ENCODE assay signal across 18 cellular contexts in the genomic region with DNA sequence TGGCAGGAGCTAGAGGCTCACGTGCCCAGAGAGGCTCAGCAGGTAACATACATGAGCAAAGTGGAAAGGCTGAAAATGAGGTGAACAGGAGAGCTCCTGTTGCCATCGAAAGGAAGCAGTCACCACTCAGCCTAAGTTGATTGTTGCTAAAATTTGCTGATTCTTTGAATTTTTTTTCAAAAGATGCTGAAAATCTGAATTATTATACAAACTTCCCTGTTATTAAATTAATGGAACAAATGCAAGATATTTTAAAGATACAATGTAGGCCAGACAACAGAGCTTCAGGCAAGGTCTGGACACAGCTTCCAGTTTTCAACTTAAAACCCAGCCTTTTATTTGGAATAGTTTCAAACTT.
A peak's percentile ranks its signal among the peaks of the same experiment; 100 is the strongest.
DNase-seq lines count a peak whose midpoint lies in the region; ATAC-seq, FAIRE-seq and TF ChIP-seq lines count a peak whose summit lies in the region.
"Had no signal": no experiment of that assay in that cellular context is flagged by ENCODE, and none has a peak within 500 bp of the region (broad histone marks: within the 10 kb centered on the region; RNA-seq: fewer than 3 reads in every experiment).

No MANE protein-coding gene starts in this region.

- no peak for FAIRE-seq in astrocyte (lab: Jason Lieb, UNC)
- FAIRE-seq: GM12891, H1 had no signal

- H4K20me1 ChIP-seq in H9 (ENCODE audit: control insufficient read depth, insufficient read depth, insufficient read length) (no peaks in the 10 kb centered on the region), astrocyte (ENCODE audit: insufficient read depth, low read length) (peaks cover 50% of the 10 kb centered on the region)
- H4K20me1 ChIP-seq: BLaER1 had no signal

- H3K79me2 ChIP-seq in H9 (ENCODE audit: insufficient read depth, low read length) (no peaks in the 10 kb centered on the region), astrocyte (ENCODE audit: insufficient read depth, low read length) (peaks cover 23% of the 10 kb centered on the region)

- peaks cover 3% of the 10 kb centered on the region for H3K4me1 ChIP-seq in H9 (ENCODE audit: insufficient read depth, low read length)
- H3K4me1 ChIP-seq in astrocyte (ENCODE audit: insufficient read depth, low read length), result no peaks in the 10 kb centered on the region
- H3K4me1 ChIP-seq: BLaER1 had no signal

- no peak overlapping the region for H3K23ac ChIP-seq in H9 (ENCODE audit: insufficient read length, low read depth, low read length)

- H3K9ac ChIP-seq in H9 (ENCODE audit: extremely low read depth, insufficient read length, low read length), result no peak overlapping the region
- no peak overlapping the region for H3K9ac ChIP-seq in astrocyte (ENCODE audit: low read length)
- H3K9ac ChIP-seq: BLaER1 had no signal

- no peak overlapping the region for H2BK20ac ChIP-seq in H9 (ENCODE audit: low read depth, low read length, poor library complexity, severe bottlenecking)

- H3K4me3 ChIP-seq in astrocyte (ENCODE audit: insufficient read depth, low read depth, low read length), result no peak overlapping the region
- H3K4me3 ChIP-seq: BLaER1 had no signal

- H3K4me2 ChIP-seq in H9 (ENCODE audit: insufficient read depth, insufficient read length, low read length) (no peak overlapping the region), astrocyte (ENCODE audit: low read length) (no peak overlapping the region)
- H3K4me2 ChIP-seq: BLaER1 had no signal

- no peak overlapping the region for H2BK15ac ChIP-seq in H9 (ENCODE audit: low read depth, low read length)

- POLR2A ChIA-PET in activated CD4-positive, alpha-beta memory T cell treated with anti-CD3 and anti-CD28 coated beads for 36 hours (lab: Charles Lee), result no interaction called here

- H3K36me3 Mint-ChIP-seq in H9 (ENCODE audit: insufficient read depth in 1 of 3, low read depth in 3 of 3) (peaks cover 27 to 38% (median 37%) of the 10 kb centered on the region in 3 experiments; a peak in 6 of 7 replicates), astrocyte (ENCODE audit: low read depth, unreplicated experiment) (peaks cover 44% of the 10 kb centered on the region), nephron progenitor cell (ENCODE audit: low read depth) (peaks cover 80% of the 10 kb centered on the region)
- H3K36me3 Mint-ChIP-seq in activated CD4-positive, alpha-beta memory T cell treated with anti-CD3 and anti-CD28 coated beads for 36 hours, result peaks cover 19% of the 10 kb centered on the region

- H3K23me2 ChIP-seq in H9 (ENCODE audit: insufficient read length, low read depth, low read length, poor library complexity, severe bottlenecking), result no peaks in the 10 kb centered on the region

- H3K18ac ChIP-seq in H9 (ENCODE audit: insufficient read length, low read depth, low read length), result no peak overlapping the region

- TF ChIP-seq CTCF in H9 (conservative IDR thresholded peaks at IDR 0.05) (no peak), astrocyte (IDR thresholded peaks at IDR 0.05; ENCODE audit: insufficient read depth, low read depth, low read length) (no peak), nephron progenitor cell (IDR thresholded peaks at IDR 0.05) (no peak)

- H2AFZ ChIP-seq in H9 (ENCODE audit: low read length) (no peak overlapping the region), astrocyte (ENCODE audit: low read depth, low read length) (no peak overlapping the region)

- H4K91ac ChIP-seq in H9 (ENCODE audit: insufficient read length, low read depth, low read length), result no peak overlapping the region

- peaks cover 3% of the 10 kb centered on the region for H3K79me1 ChIP-seq in H9 (ENCODE audit: insufficient read depth, low read depth, low read length, poor library complexity, severe bottlenecking)

- H3K14ac ChIP-seq in H9 (ENCODE audit: insufficient read depth, low read length), result no peak overlapping the region

- H2BK12ac ChIP-seq in H9 (ENCODE audit: insufficient read length, low read depth, low read length), result no peak overlapping the region

- no peak overlapping the region for H3K4ac ChIP-seq in H9 (ENCODE audit: low read depth, low read length)

- peaks cover 65% of the 10 kb centered on the region for H3K36me3 ChIP-seq in astrocyte (ENCODE audit: insufficient read depth, low read length)

- H3K27ac ChIP-seq in H9 (ENCODE audit: insufficient read length, low read depth, low read length), result no peak overlapping the region
- H3K27ac ChIP-seq in astrocyte (ENCODE audit: low read depth, low read length), result no peak overlapping the region
- H3K27ac ChIP-seq: BLaER1, HL-60 had no signal

- peak overlapping the region in 2 of 3 experiments; percentile 0 to 15; a peak in 2 of 7 replicates for H3K27ac Mint-ChIP-seq in H9
- peak overlapping the region; percentile 27 for H3K27ac Mint-ChIP-seq in astrocyte (ENCODE audit: unreplicated experiment)
- peak overlapping the region; percentile 44 for H3K27ac Mint-ChIP-seq in nephron progenitor cell
- H3K27ac Mint-ChIP-seq in activated CD4-positive, alpha-beta memory T cell treated with anti-CD3 and anti-CD28 coated beads for 36 hours, result no peak overlapping the region
- H3K27ac Mint-ChIP-seq: CD4-positive, alpha-beta T cell had no signal

- no peak overlapping the region for H3K4me3 Mint-ChIP-seq in H9
- no peak overlapping the region for H3K4me3 Mint-ChIP-seq in astrocyte (ENCODE audit: unreplicated experiment)
- no peak overlapping the region for H3K4me3 Mint-ChIP-seq in nephron progenitor cell
- H3K4me3 Mint-ChIP-seq in activated CD4-positive, alpha-beta memory T cell treated with anti-CD3 and anti-CD28 coated beads for 36 hours, result no peak overlapping the region
- H3K4me3 Mint-ChIP-seq: CD4-positive, alpha-beta T cell; HFFc6 had no signal

- H3K4me1 Mint-ChIP-seq in H9 (peaks cover 8 to 16% of the 10 kb centered on the region in 2 experiments), astrocyte (ENCODE audit: low read depth, unreplicated experiment) (peaks cover 16% of the 10 kb centered on the region), nephron progenitor cell (peaks cover 18% of the 10 kb centered on the region)
- no peaks in the 10 kb centered on the region for H3K4me1 Mint-ChIP-seq in activated CD4-positive, alpha-beta memory T cell treated with anti-CD3 and anti-CD28 coated beads for 36 hours (ENCODE audit: low read depth)

- no peak overlapping the region for H3T11ph ChIP-seq in H9 (ENCODE audit: low read length)

- H2AK5ac ChIP-seq in H9 (ENCODE audit: insufficient read length, low read length), result no peak overlapping the region

- no peak overlapping the region for H3K56ac ChIP-seq in H9 (ENCODE audit: insufficient read length, low read depth, low read length)

- no peak overlapping the region for H2BK5ac ChIP-seq in H9 (ENCODE audit: insufficient read length, low read length)

- DNase-seq in H9 (no peak), astrocyte (ENCODE audit: low read depth) (no peak), nephron progenitor cell (no peak), C1 segment of cervical spinal cord (lab: John Stamatoyannopoulos, UW) (no peak)
- DNase-seq in activated CD4-positive, alpha-beta memory T cell treated with anti-CD3 and anti-CD28 coated beads for 36 hours, result no peak
- DNase-seq: AML-193; Calu3; CD4-positive, alpha-beta T cell; DMS 273 treated with DMSO at 0.1 percent for 48 hours; DMS79; HCEC 1CT; HFFc6; KG1 had no signal

- CTCF ChIA-PET in activated CD4-positive, alpha-beta memory T cell treated with anti-CD3 and anti-CD28 coated beads for 36 hours (lab: Charles Lee), result no interaction called here

- WGBS in H9 (ENCODE audit: extremely low coverage, insufficient read length, low lambda C conversion rate), result no CpG with 5 or more reads among the region's 2 CpGs

- H3K9me3 Mint-ChIP-seq in H9 (no peaks in the 10 kb centered on the region), astrocyte (ENCODE audit: unreplicated experiment) (no peaks in the 10 kb centered on the region), nephron progenitor cell (no peaks in the 10 kb centered on the region)
- no peaks in the 10 kb centered on the region for H3K9me3 Mint-ChIP-seq in activated CD4-positive, alpha-beta memory T cell treated with anti-CD3 and anti-CD28 coated beads for 36 hours
- H3K9me3 Mint-ChIP-seq: CD4-positive, alpha-beta T cell; HFFc6 had no signal

- ATAC-seq in GM19452 (IDR thresholded peaks at IDR 0.05; ENCODE audit: unreplicated experiment), result no peak

- H3K27me3 Mint-ChIP-seq in H9 (ENCODE audit: low read depth), result no peaks in the 10 kb centered on the region
- H3K27me3 Mint-ChIP-seq in astrocyte (ENCODE audit: low read depth, unreplicated experiment), result no peaks in the 10 kb centered on the region
- H3K27me3 Mint-ChIP-seq in nephron progenitor cell (ENCODE audit: low read depth, poor library complexity), result no peaks in the 10 kb centered on the region
- no peaks in the 10 kb centered on the region for H3K27me3 Mint-ChIP-seq in activated CD4-positive, alpha-beta memory T cell treated with anti-CD3 and anti-CD28 coated beads for 36 hours
- H3K27me3 Mint-ChIP-seq: CD4-positive, alpha-beta T cell had no signal

- intact Hi-C loops in activated CD4-positive, alpha-beta memory T cell treated with anti-CD3 and anti-CD28 coated beads for 36 hours (cut with micrococcal nuclease), result no loop called here

- no peaks in the 10 kb centered on the region for H3K27me3 ChIP-seq in H9 (ENCODE audit: insufficient read depth, low read length)
- no peaks in the 10 kb centered on the region for H3K27me3 ChIP-seq in astrocyte (ENCODE audit: insufficient read depth, low read length)
- H3K27me3 ChIP-seq: BLaER1 had no signal

- H3K9me3 ChIP-seq in H9 (ENCODE audit: control insufficient read depth, low read depth, low read length), result no peaks in the 10 kb centered on the region
- no peaks in the 10 kb centered on the region for H3K9me3 ChIP-seq in astrocyte (ENCODE audit: insufficient read depth, low read depth, low read length)

- H4K5ac ChIP-seq in H9 (ENCODE audit: insufficient read length, low read depth, low read length), result no peak overlapping the region

- H2BK120ac ChIP-seq in H9 (ENCODE audit: low read depth, low read length, poor library complexity, severe bottlenecking), result no peak overlapping the region

- no peak overlapping the region for H4K8ac ChIP-seq in H9 (replicated peaks; ENCODE audit: insufficient read length, low read depth, low read length)
